Comparison of ENCODE assay signal across 8 cellular contexts in the genomic region with DNA sequence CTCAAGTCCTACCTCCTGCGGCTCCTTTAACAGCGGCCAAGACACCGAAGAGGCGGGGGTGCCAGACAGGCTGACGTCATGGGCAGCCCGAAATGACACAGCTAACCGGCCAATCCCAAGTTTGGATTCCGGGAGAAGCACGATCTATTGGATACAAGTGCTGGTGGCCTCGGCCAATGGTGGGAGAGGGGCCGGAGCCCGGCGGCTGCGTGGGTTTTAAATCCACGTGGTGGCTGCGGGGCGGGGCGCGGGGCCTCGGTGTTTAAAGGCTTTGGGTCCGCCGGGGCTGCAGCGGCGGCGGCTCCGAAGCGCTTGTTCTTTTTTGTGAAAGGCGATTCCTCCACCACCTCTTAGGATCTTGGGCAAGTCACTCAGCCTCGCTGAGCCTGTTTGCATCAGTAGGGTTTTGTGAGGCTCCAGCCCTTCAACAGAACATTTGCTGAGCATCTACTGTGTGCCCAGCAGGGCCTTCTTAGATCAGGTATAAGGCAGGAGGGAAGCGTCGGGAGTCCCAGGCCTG. TPM values are rescaled to one million over a fixed set of nuclear protein-coding genes. Genes with fewer than 3 reads are reported as not detected.
DNase-seq lines count a peak whose midpoint lies in the region; ATAC-seq and TF ChIP-seq lines count a peak whose summit lies in the region.

No MANE protein-coding gene starts in this region.

- H3K9me3 ChIP-seq in liver (ENCODE audit: control insufficient read depth in 4 of 4, low read length in 3 of 4), result no peaks in the 10 kb centered on the region

- CTCF ChIA-PET in activated CD4-positive, alpha-beta memory T cell treated with anti-CD3 and anti-CD28 coated beads, Interleukin-2, amount 10 ng/mL, durations not matched to agents 7 days and 5 days (lab: Charles Lee), result no interaction called here

- peak; percentile 96 for ATAC-seq in GM19324 (IDR thresholded peaks at IDR 0.05; ENCODE audit: low FRiP score, unreplicated experiment)
- ATAC-seq in HG03439 (IDR thresholded peaks at IDR 0.05; ENCODE audit: unreplicated experiment), result peak; percentile 89

- POLR2A ChIA-PET in activated CD4-positive, alpha-beta memory T cell treated with anti-CD3 and anti-CD28 coated beads, Interleukin-2, amount 10 ng/mL, durations not matched to agents 7 days and 5 days (lab: Charles Lee), result interaction anchor here (1.5 kb wide), 1 partner anchor 99 kb away, joined by 3 read pairs; the partner anchor contains the start of gene ZBP1

- peak in 7 of 56 donors; percentile 13 to 50 (median 29) for TF ChIP-seq CTCF in dorsolateral prefrontal cortex (IDR thresholded peaks at IDR 0.05 in 54 of 56, conservative IDR thresholded peaks at IDR 0.05 in 2 of 56; ENCODE audit: low read depth in 1 of 56, partially characterized antibody in 56 of 56)
- no peak for TF ChIP-seq CTCF in liver (IDR thresholded peaks at IDR 0.05; ENCODE audit: low read depth, low read length, missing input control)

- peaks cover 0 to 6% (median 1%) of the 10 kb centered on the region in 4 donors for H3K4me1 ChIP-seq in liver (ENCODE audit: control insufficient read depth in 4 of 4, insufficient read depth in 4 of 4, low read length in 3 of 4)

- peaks cover 15% of the 10 kb centered on the region for H3K27me3 Mint-ChIP-seq in activated CD4-positive, alpha-beta memory T cell treated with anti-CD3 and anti-CD28 coated beads, Interleukin-2, amount 10 ng/mL, durations not matched to agents 7 days and 5 days

- DNase-seq in AG20443 (ENCODE audit: low spot score) (peak; percentile 99), NCI-H524 treated with DMSO at 0.1 percent for 48 hours (lab: John Stamatoyannopoulos, UW) (peak; percentile 80), dorsolateral prefrontal cortex (peak; percentile 66 to 99 (median 98))
- peak; percentile 86 for DNase-seq in activated CD4-positive, alpha-beta memory T cell treated with anti-CD3 and anti-CD28 coated beads, Interleukin-2, amount 10 ng/mL, durations not matched to agents 7 days and 5 days
- peak; percentile 84 to 85 for DNase-seq in stimulated activated CD4-positive, alpha-beta T cell treated with anti-CD3 and anti-CD28 coated beads, Interleukin-2, amount 100 ng/mL, for 48 hours

- H3K36me3 Mint-ChIP-seq in activated CD4-positive, alpha-beta memory T cell treated with anti-CD3 and anti-CD28 coated beads, Interleukin-2, amount 10 ng/mL, durations not matched to agents 7 days and 5 days (ENCODE audit: low read depth), result no peaks in the 10 kb centered on the region

- no peaks in the 10 kb centered on the region for H3K36me3 ChIP-seq in liver (ENCODE audit: control insufficient read depth in 4 of 4, insufficient read depth in 3 of 4, low read depth in 1 of 4, low read length in 3 of 4)

- no peak for TF ChIP-seq RAD21 in liver (IDR thresholded peaks at IDR 0.05)

- peak overlapping the region in 8 of 59 donors; percentile 9 to 64 (median 39) for H3K27ac ChIP-seq in dorsolateral prefrontal cortex
- H3K27ac ChIP-seq in liver (ENCODE audit: low read depth in 1 of 2, low read length in 2 of 2), result no peak overlapping the region

- no peaks in the 10 kb centered on the region for H3K9me3 Mint-ChIP-seq in activated CD4-positive, alpha-beta memory T cell treated with anti-CD3 and anti-CD28 coated beads, Interleukin-2, amount 10 ng/mL, durations not matched to agents 7 days and 5 days

- intact Hi-C loops in dorsolateral prefrontal cortex (cut with DNase I), result loop anchor here (1.0 to 10.0 kb wide), 3 partner anchors 8 to 466 kb away; partner anchors contain the start of gene PMEPA1 (in 2 of the 2)

- H3K27me3 ChIP-seq in dorsolateral prefrontal cortex (no peaks in the 10 kb centered on the region), liver (ENCODE audit: control insufficient read depth in 4 of 4, insufficient read depth in 4 of 4, low read length in 3 of 4) (peaks cover 0 to 13% (median 4%) of the 10 kb centered on the region in 4 donors)

- H3K4me3 Mint-ChIP-seq in activated CD4-positive, alpha-beta memory T cell treated with anti-CD3 and anti-CD28 coated beads, Interleukin-2, amount 10 ng/mL, durations not matched to agents 7 days and 5 days, result no peak overlapping the region

- 2% methylated on average over 31 of the region's 31 CpGs for WGBS in liver

- peak overlapping the region in 58 of 59 donors; percentile 11 to 71 (median 48) for H3K4me3 ChIP-seq in dorsolateral prefrontal cortex
- H3K4me3 ChIP-seq in liver (ENCODE audit: low read depth in 1 of 3, low read length in 3 of 3), result no peak overlapping the region

- peaks cover 2% of the 10 kb centered on the region for H3K4me1 Mint-ChIP-seq in activated CD4-positive, alpha-beta memory T cell treated with anti-CD3 and anti-CD28 coated beads, Interleukin-2, amount 10 ng/mL, durations not matched to agents 7 days and 5 days

- H3K27ac Mint-ChIP-seq in activated CD4-positive, alpha-beta memory T cell treated with anti-CD3 and anti-CD28 coated beads, Interleukin-2, amount 10 ng/mL, durations not matched to agents 7 days and 5 days, result no peak overlapping the region

- no peak overlapping the region for H3K9ac ChIP-seq in liver (ENCODE audit: low read depth in 1 of 2, low read length in 2 of 2)

TF ChIP-seq in liver, 16 proteins besides CTCF, POLR2A, EP300 and RAD21:
- TF ChIP-seq EGR1 (IDR thresholded peaks at IDR 0.05; ENCODE audit: low read depth in 2 of 2) (peak in 1 of 2 donors; percentile 13), TAF1 (conservative IDR thresholded peaks at IDR 0.05) (no peak), YY1 (IDR thresholded peaks at IDR 0.05) (no peak), HNF4G (IDR thresholded peaks at IDR 0.05) (no peak), FOXA1 (IDR thresholded peaks at IDR 0.05) (no peak), JUND (IDR thresholded peaks at IDR 0.05) (peak; percentile 20 to 25), RXRA (IDR thresholded peaks at IDR 0.05) (no peak), NR2F2 (IDR thresholded peaks at IDR 0.05) (no peak), HNF4A (conservative IDR thresholded peaks at IDR 0.05) (no peak), GABPA (IDR thresholded peaks at IDR 0.05 in 1 of 2, conservative IDR thresholded peaks at IDR 0.05 in 1 of 2) (no peak), ZBTB33 (IDR thresholded peaks at IDR 0.05) (no peak), MAX (IDR thresholded peaks at IDR 0.05) (peak; percentile 65), ATF3 (IDR thresholded peaks at IDR 0.05) (no peak), SP1 (IDR thresholded peaks at IDR 0.05) (peak; percentile 63), FOXA2 (IDR thresholded peaks at IDR 0.05) (no peak)
- TF ChIP-seq, protein P1, sequence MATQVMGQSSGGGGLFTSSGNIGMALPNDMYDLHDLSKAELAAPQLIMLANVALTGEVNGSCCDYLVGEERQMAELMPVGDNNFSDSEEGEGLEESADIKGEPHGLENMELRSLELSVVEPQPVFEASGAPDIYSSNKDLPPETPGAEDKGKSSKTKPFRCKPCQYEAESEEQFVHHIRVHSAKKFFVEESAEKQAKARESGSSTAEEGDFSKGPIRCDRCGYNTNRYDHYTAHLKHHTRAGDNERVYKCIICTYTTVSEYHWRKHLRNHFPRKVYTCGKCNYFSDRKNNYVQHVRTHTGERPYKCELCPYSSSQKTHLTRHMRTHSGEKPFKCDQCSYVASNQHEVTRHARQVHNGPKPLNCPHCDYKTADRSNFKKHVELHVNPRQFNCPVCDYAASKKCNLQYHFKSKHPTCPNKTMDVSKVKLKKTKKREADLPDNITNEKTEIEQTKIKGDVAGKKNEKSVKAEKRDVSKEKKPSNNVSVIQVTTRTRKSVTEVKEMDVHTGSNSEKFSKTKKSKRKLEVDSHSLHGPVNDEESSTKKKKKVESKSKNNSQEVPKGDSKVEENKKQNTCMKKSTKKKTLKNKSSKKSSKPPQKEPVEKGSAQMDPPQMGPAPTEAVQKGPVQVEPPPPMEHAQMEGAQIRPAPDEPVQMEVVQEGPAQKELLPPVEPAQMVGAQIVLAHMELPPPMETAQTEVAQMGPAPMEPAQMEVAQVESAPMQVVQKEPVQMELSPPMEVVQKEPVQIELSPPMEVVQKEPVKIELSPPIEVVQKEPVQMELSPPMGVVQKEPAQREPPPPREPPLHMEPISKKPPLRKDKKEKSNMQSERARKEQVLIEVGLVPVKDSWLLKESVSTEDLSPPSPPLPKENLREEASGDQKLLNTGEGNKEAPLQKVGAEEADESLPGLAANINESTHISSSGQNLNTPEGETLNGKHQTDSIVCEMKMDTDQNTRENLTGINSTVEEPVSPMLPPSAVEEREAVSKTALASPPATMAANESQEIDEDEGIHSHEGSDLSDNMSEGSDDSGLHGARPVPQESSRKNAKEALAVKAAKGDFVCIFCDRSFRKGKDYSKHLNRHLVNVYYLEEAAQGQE (IDR thresholded peaks at IDR 0.05), result no peak

RNA-seq across cellular contexts. Expression of gene PMEPA1, which starts 8.7 kb away (rescaled TPM):
- 1 to 10 TPM in 1 of 2 experiments, under 1 TPM in 1; 0.76 to 1.3 TPM for total RNA-seq in activated CD4-positive, alpha-beta memory T cell treated with anti-CD3 and anti-CD28 coated beads, Interleukin-2, amount 10 ng/mL, durations not matched to agents 7 days and 5 days
- total RNA-seq in dorsolateral prefrontal cortex (10 to 100 TPM; 22.0 to 55.2 (median 36.7) TPM), liver (1 to 10 TPM in 1 of 2 donors, under 1 TPM in 1; 0.61 to 1.5 TPM)
- polyA plus RNA-seq in liver, result 1 to 10 TPM in 1 of 2 donors, under 1 TPM in 1; 0.79 to 1.5 TPM

Comparison
In these comparisons a context has a peak if more than half of its experiments do, and no peak if none do; other contexts are left out.
1. H3K4me3 ChIP-seq: peak in dorsolateral prefrontal cortex (58 of 59); none in liver (0 of 3).
2. RNA of gene PMEPA1, which starts 8.7 kb away (total RNA-seq): 22.0 to 55.2 TPM in dorsolateral prefrontal cortex; 0.61 to 1.5 TPM in liver and 0.76 to 1.3 TPM in activated CD4-positive, alpha-beta memory T cell treated with anti-CD3 and anti-CD28 coated beads, Interleukin-2, amount 10 ng/mL, durations not matched to agents 7 days and 5 days; every median in the first group is over 4 times any median in the second.
3. Peak in every context shown above with its lines, with median percentiles within 50 percentile points of each other: DNase-seq.